In genomic region chr5:132467292-132467984, GRCh38 we compare ENCODE assay signal across 8 cellular contexts. TPM values are rescaled to one million over a fixed set of nuclear protein-coding genes. Genes with fewer than 3 reads are reported as not detected.
DNase-seq lines count a peak whose midpoint lies in the region; ATAC-seq and TF ChIP-seq lines count a peak whose summit lies in the region.

No MANE protein-coding gene starts in this region.

- H3K4me1 ChIP-seq in sigmoid colon: peaks cover 0 to 49% (median 36%) of the 10 kb centered on the region in 4 donors

- intact Hi-C loops in activated CD4-positive, alpha-beta T cell treated with anti-CD3 and anti-CD28 coated beads, Interleukin-2, amount 10 ng/mL, durations not matched to agents 24 days and 14 days (cut with micrococcal nuclease): loop anchor here (2.0 kb wide), 1 partner anchor 23 kb away; the partner anchor contains the start of gene IRF1
- intact Hi-C loops in sigmoid colon (cut with DNase I): no loop called here

- H3K4me3 Mint-ChIP-seq in activated CD4-positive, alpha-beta T cell treated with anti-CD3 and anti-CD28 coated beads, Interleukin-2, amount 10 ng/mL, durations not matched to agents 24 days and 14 days: peak overlapping the region; percentile 64
- H3K4me3 Mint-ChIP-seq in T-helper 1 cell treated with Interleukin-12 subunit alpha and Interleukin-12 subunit beta and Interleukin-4 antibody, amounts not matched to agents 30 μg/mL and 1 μg/mL, for 36 hours: peak overlapping the region; percentile 69

- H3K4me3 ChIP-seq in sigmoid colon: no peak overlapping the region

- H3K27me3 Mint-ChIP-seq in activated CD4-positive, alpha-beta T cell treated with anti-CD3 and anti-CD28 coated beads, Interleukin-2, amount 10 ng/mL, durations not matched to agents 24 days and 14 days: no peaks in the 10 kb centered on the region
- H3K27me3 Mint-ChIP-seq in T-helper 1 cell treated with Interleukin-12 subunit alpha and Interleukin-12 subunit beta and Interleukin-4 antibody, amounts not matched to agents 30 μg/mL and 1 μg/mL, for 36 hours (ENCODE audit: low read depth): no peaks in the 10 kb centered on the region

- no peak for TF ChIP-seq CTCF in sigmoid colon (IDR thresholded peaks at IDR 0.05)

- peaks cover 81% of the 10 kb centered on the region for H3K4me1 Mint-ChIP-seq in activated CD4-positive, alpha-beta T cell treated with anti-CD3 and anti-CD28 coated beads, Interleukin-2, amount 10 ng/mL, durations not matched to agents 24 days and 14 days
- H3K4me1 Mint-ChIP-seq in T-helper 1 cell treated with Interleukin-12 subunit alpha and Interleukin-12 subunit beta and Interleukin-4 antibody, amounts not matched to agents 30 μg/mL and 1 μg/mL, for 36 hours (ENCODE audit: low read depth): peaks cover 89% of the 10 kb centered on the region

- DNase-seq in activated CD4-positive, alpha-beta T cell treated with anti-CD3 and anti-CD28 coated beads, Interleukin-2, amount 10 ng/mL, durations not matched to agents 24 days and 14 days: no peak
- DNase-seq in activated CD4-positive, alpha-beta T cell treated with anti-CD3 and anti-CD28 coated beads, Interleukin-2, amount 50 U/mL, for 1 hour: no peak
- DNase-seq in sigmoid colon (peak; percentile 39), NCI-H1436 treated with DMSO at 0.1 percent for 48 hours (lab: John Stamatoyannopoulos, UW) (no peak), LoVo (ENCODE audit: low spot score) (no peak), A172 (ENCODE audit: low spot score) (no peak)

- no peaks in the 10 kb centered on the region for H3K9me3 ChIP-seq in sigmoid colon

- 61 to 73% methylated on average over 4 of the region's 4 CpGs for WGBS in sigmoid colon, 2 donors

- H3K27ac Mint-ChIP-seq in activated CD4-positive, alpha-beta T cell treated with anti-CD3 and anti-CD28 coated beads, Interleukin-2, amount 10 ng/mL, durations not matched to agents 24 days and 14 days: peak overlapping the region; percentile 80
- peak overlapping the region; percentile 93 for H3K27ac Mint-ChIP-seq in T-helper 1 cell treated with Interleukin-12 subunit alpha and Interleukin-12 subunit beta and Interleukin-4 antibody, amounts not matched to agents 30 μg/mL and 1 μg/mL, for 36 hours

- peak overlapping the region in 2 of 4 donors; percentile 44 to 71 for H3K27ac ChIP-seq in sigmoid colon

- ATAC-seq in HG03025 (IDR thresholded peaks at IDR 0.05; ENCODE audit: low FRiP score, unreplicated experiment): peak; percentile 34

- H3K36me3 ChIP-seq in sigmoid colon: peaks cover 0 to 13% (median 0%) of the 10 kb centered on the region in 4 donors

- no peaks in the 10 kb centered on the region for H3K9me3 Mint-ChIP-seq in activated CD4-positive, alpha-beta T cell treated with anti-CD3 and anti-CD28 coated beads, Interleukin-2, amount 10 ng/mL, durations not matched to agents 24 days and 14 days
- H3K9me3 Mint-ChIP-seq in T-helper 1 cell treated with Interleukin-12 subunit alpha and Interleukin-12 subunit beta and Interleukin-4 antibody, amounts not matched to agents 30 μg/mL and 1 μg/mL, for 36 hours: no peaks in the 10 kb centered on the region

- H3K36me3 Mint-ChIP-seq in activated CD4-positive, alpha-beta T cell treated with anti-CD3 and anti-CD28 coated beads, Interleukin-2, amount 10 ng/mL, durations not matched to agents 24 days and 14 days (ENCODE audit: low read depth): peaks cover 20% of the 10 kb centered on the region
- H3K36me3 Mint-ChIP-seq in T-helper 1 cell treated with Interleukin-12 subunit alpha and Interleukin-12 subunit beta and Interleukin-4 antibody, amounts not matched to agents 30 μg/mL and 1 μg/mL, for 36 hours (ENCODE audit: low read depth): peaks cover 45% of the 10 kb centered on the region

- no peaks in the 10 kb centered on the region for H3K27me3 ChIP-seq in sigmoid colon

- no peak for TF ChIP-seq POLR2A in sigmoid colon (IDR thresholded peaks at IDR 0.05)

- no peak for TF ChIP-seq EP300 in sigmoid colon (IDR thresholded peaks at IDR 0.05)

RNA-seq across cellular contexts. Expression of gene IRF1, which starts 23.1 kb away (rescaled TPM):
- total RNA-seq in activated CD4-positive, alpha-beta T cell treated with anti-CD3 and anti-CD28 coated beads, Interleukin-2, amount 10 ng/mL, durations not matched to agents 24 days and 14 days: 167 and 181 TPM in 2 replicates
- total RNA-seq in sigmoid colon: 100 to 1,000 TPM in 1 of 4 donors, 10 to 100 TPM in 3; 15.3 to 124 (median 22.7) TPM
- 100 to 1,000 TPM in 1 of 3 donors, 10 to 100 TPM in 2; 37.2 to 169 (median 70.5) TPM for polyA plus RNA-seq in sigmoid colon
- 4.0 and 9.1 TPM in 2 replicates for total RNA-seq in A172 (2014; rRNA removed; shearing (Covaris generic))
